12 cellular contexts compared by ENCODE assay signal in the genomic region with DNA sequence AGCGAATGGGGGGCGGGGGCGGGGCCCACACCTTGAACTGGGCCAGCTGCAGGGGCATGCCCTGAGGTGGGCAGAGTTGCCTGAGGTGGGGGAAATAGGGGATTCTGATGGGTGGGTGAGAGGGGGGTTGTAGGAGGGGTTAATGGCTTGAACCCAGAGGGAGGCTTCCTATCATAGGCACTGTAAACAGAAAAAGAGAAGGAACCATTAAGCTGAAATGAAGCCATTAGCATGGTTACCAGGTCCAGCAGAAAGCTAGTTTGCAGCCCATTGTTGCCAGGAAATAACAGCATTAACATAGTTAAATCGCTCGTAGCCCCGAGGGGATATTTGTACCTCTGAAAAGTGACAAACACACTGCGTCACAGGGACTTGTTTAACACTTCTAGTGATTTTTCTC.
"Had no signal": no experiment of that assay in that cellular context is flagged by ENCODE, and none has a peak within 500 bp of the region (broad histone marks: within the 10 kb centered on the region; RNA-seq: fewer than 3 reads in every experiment).

No MANE protein-coding gene starts in this region.

- H3K9me3 ChIP-seq: esophagus muscularis mucosa, psoas muscle, upper lobe of right lung had no signal

- H3K27me3 ChIP-seq: cardiac muscle cell, esophagus muscularis mucosa, upper lobe of right lung had no signal

- H3K4me3 ChIP-seq: cardiac muscle cell, esophagus muscularis mucosa, psoas muscle, upper lobe of right lung had no signal

- DNase-seq: activated CD4-positive, alpha-beta memory T cell treated with anti-CD3 and anti-CD28 coated beads for 36 hours; activated CD8-positive, alpha-beta memory T cell treated with anti-CD3 and anti-CD28 coated beads, Interleukin-2, amount 10 ng/mL, durations not matched to agents 7 days and 5 days; activated naive CD4-positive, alpha-beta T cell treated with anti-CD3 and anti-CD28 coated beads, Interleukin-2, amount 10 ng/mL, durations not matched to agents 7 days and 5 days; activated T-cell treated with anti-CD3 and anti-CD28 coated beads, Interleukin-2, amount 50 U/mL, for 1 hour; immature natural killer cell; psoas muscle; stimulated activated naive CD8-positive, alpha-beta T cell treated with anti-CD3 and anti-CD28 coated beads, Interleukin-15, Interleukin-2, amounts not matched to agents 100 U/mL and 50 U/mL, for 24 hours; upper lobe of right lung had no signal

- H3K4me1 ChIP-seq: esophagus muscularis mucosa, psoas muscle, upper lobe of right lung had no signal

- ATAC-seq: activated CD8-positive, alpha-beta memory T cell treated with anti-CD3 and anti-CD28 coated beads, Interleukin-2, amount 10 ng/mL, durations not matched to agents 7 days and 5 days; psoas muscle; sciatic nerve; stimulated activated naive CD8-positive, alpha-beta T cell treated with anti-CD3 and anti-CD28 coated beads, Interleukin-15, Interleukin-2, amounts not matched to agents 100 U/mL and 50 U/mL, for 24 hours; upper lobe of right lung had no signal

- H3K36me3 ChIP-seq: cardiac muscle cell had no signal

- H3K27ac ChIP-seq: cardiac muscle cell, esophagus muscularis mucosa, psoas muscle, upper lobe of right lung, VCaP had no signal
